Comparison of ENCODE assay signal across 8 cellular contexts in the genomic region with DNA sequence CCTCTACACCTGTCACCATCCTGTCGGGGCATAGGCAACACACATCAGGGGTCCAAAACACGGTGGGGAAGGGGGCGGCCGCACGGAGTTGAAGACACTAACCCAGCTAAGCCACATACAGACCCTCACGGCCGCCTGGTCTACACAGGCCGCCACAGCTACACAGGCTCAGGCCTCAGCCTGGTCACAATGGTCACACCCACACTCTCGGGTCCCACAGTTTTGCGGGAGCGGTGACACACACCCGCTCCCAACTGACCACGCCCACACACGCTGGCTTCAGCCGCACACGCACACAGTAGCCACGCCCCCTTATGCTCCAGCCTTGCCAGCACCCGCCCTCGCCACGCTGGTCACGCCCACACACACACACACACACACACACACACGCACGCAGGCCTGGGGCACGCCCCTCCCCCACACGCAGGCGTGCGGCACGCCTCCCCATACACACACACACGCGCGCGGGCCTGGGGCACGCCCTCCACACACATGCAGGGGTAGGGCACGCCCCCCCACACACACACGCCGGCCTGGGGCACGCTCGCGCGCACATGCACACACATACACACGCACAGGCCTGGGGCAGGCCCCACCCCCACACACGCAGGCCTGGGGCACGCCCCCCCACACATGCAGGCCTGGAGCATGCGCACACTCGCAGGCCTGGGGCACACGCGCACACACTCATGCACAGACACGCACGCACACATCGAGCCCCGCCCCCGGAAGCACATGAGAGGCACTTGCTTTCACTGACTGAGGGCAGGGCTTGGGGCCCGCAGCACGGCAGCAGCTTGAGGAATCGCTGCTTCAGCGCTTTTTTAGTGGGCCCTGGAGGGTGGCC. TPM values are rescaled to one million over a fixed set of nuclear protein-coding genes. Genes with fewer than 3 reads are reported as not detected.
DNase-seq lines count a peak whose midpoint lies in the region; ATAC-seq and TF ChIP-seq lines count a peak whose summit lies in the region.

No MANE protein-coding gene starts in this region.

- CTCF ChIA-PET in SK-N-SH (lab: Yijun Ruan, JAX): interaction anchor here (0.8 to 8.5 kb wide), 5 partner anchors 12 to 179 kb away, joined by 3 to 73 read pairs (median 4); a partner anchor contains a TSS

- no peaks in the 10 kb centered on the region for H4K20me1 ChIP-seq in SK-N-SH (ENCODE audit: insufficient read depth)

- no peak for TF ChIP-seq CTCF in SK-N-SH (IDR thresholded peaks at IDR 0.05)
- TF ChIP-seq CTCF in type B pancreatic cell (conservative IDR thresholded peaks at IDR 0.05): no peak

- no peaks in the 10 kb centered on the region for H3K9me3 Mint-ChIP-seq in activated naive CD8-positive, alpha-beta T cell (ENCODE audit: low read depth)
- H3K9me3 Mint-ChIP-seq in type B pancreatic cell: no peaks in the 10 kb centered on the region

- peak overlapping the region; percentile 77 for H3K4me2 ChIP-seq in SK-N-SH

- peak overlapping the region; percentile 97 for H3K27ac Mint-ChIP-seq in activated naive CD8-positive, alpha-beta T cell
- peak overlapping the region; percentile 96 for H3K27ac Mint-ChIP-seq in type B pancreatic cell

- ATAC-seq in Right ventricle myocardium inferior: peak; percentile 81

- H3K27me3 ChIP-seq in SK-N-SH (ENCODE audit: insufficient read depth): no peaks in the 10 kb centered on the region

- no peaks in the 10 kb centered on the region for H3K36me3 ChIP-seq in SK-N-SH (replicated peaks in 1 of 2; ENCODE audit: control insufficient read depth in 1 of 2, insufficient read depth in 2 of 2, low read length in 1 of 2)

- H3K9me3 ChIP-seq in SK-N-SH: no peaks in the 10 kb centered on the region

- DNase-seq in EH (ENCODE audit: low read depth) (peak; percentile 89), H4 (ENCODE audit: low spot score) (peak; percentile 41), M059J (ENCODE audit: low read depth) (peak; percentile 78), SK-N-SH (peak; percentile 96), Right ventricle myocardium inferior (ENCODE audit: missing footprints) (peak; percentile 96), pons (ENCODE audit: low spot score) (peak; percentile 54), type B pancreatic cell (ENCODE audit: extremely low spot score, unreplicated experiment) (peak; percentile 92)

- peak overlapping the region; percentile 46 for H3K9ac ChIP-seq in SK-N-SH

- peak overlapping the region; percentile 88; the same call in 1 of the 2 replicates for H2AFZ ChIP-seq in SK-N-SH (ENCODE audit: low read depth)

- H3K4me3 Mint-ChIP-seq in activated naive CD8-positive, alpha-beta T cell: peak overlapping the region; percentile 84
- peak overlapping the region; percentile 87 for H3K4me3 Mint-ChIP-seq in type B pancreatic cell

- POLR2A ChIA-PET in SK-N-SH (lab: Yijun Ruan, JAX): no interaction called here

- WGBS in SK-N-SH (ENCODE audit: low lambda C conversion rate): 20% methylated on average over 25 of the region's 56 CpGs

- no peaks in the 10 kb centered on the region for H3K79me2 ChIP-seq in SK-N-SH (ENCODE audit: insufficient read depth)

- H3K27me3 Mint-ChIP-seq in activated naive CD8-positive, alpha-beta T cell: no peaks in the 10 kb centered on the region
- peaks cover 2% of the 10 kb centered on the region for H3K27me3 Mint-ChIP-seq in type B pancreatic cell

- H3K4me3 ChIP-seq in SK-N-SH (ENCODE audit: low read depth in 2 of 2, low read length in 1 of 2): peak overlapping the region; percentile 45 to 49

- no peaks in the 10 kb centered on the region for H3K36me3 Mint-ChIP-seq in activated naive CD8-positive, alpha-beta T cell
- H3K36me3 Mint-ChIP-seq in type B pancreatic cell: no peaks in the 10 kb centered on the region

- intact Hi-C loops in Right ventricle myocardium inferior (cut with DNase I): no loop called here

- peak overlapping the region; percentile 41 to 87; a peak in 3 of 4 replicates for H3K27ac ChIP-seq in SK-N-SH (ENCODE audit: low read depth in 2 of 2, low read length in 1 of 2)

- no peak for TF ChIP-seq EP300 in SK-N-SH (IDR thresholded peaks at IDR 0.05; ENCODE audit: borderline replicate concordance in 1 of 2, low read depth in 1 of 2, low read length in 1 of 2)

- H3K9me2 ChIP-seq in SK-N-SH: no peaks in the 10 kb centered on the region

- H3K4me1 Mint-ChIP-seq in activated naive CD8-positive, alpha-beta T cell (ENCODE audit: low read depth): peaks cover 50% of the 10 kb centered on the region
- H3K4me1 Mint-ChIP-seq in type B pancreatic cell (ENCODE audit: unreplicated experiment): peaks cover 29% of the 10 kb centered on the region

- TF ChIP-seq RAD21 in SK-N-SH (IDR thresholded peaks at IDR 0.05; ENCODE audit: low read length): no peak

- peaks cover 14 to 35% of the 10 kb centered on the region in 2 experiments; a peak in 3 of 4 replicates for H3K4me1 ChIP-seq in SK-N-SH (ENCODE audit: control insufficient read depth in 1 of 2, insufficient read depth in 2 of 2, low read depth in 1 of 2, low read length in 1 of 2)

- H3F3A ChIP-seq in SK-N-SH (replicated peaks; ENCODE audit: insufficient read depth): no peaks in the 10 kb centered on the region

TF ChIP-seq in SK-N-SH, 30 proteins besides CTCF, POLR2A, EP300 and RAD21 (continues in another document):
- TF ChIP-seq TAF1 (IDR thresholded peaks at IDR 0.05; ENCODE audit: borderline replicate concordance, low read depth, low read length) (peak; percentile 12; the same call in 1 of the 2 replicates), MEF2A (IDR thresholded peaks at IDR 0.05; ENCODE audit: borderline replicate concordance, low read depth) (no peak), GABPA (IDR thresholded peaks at IDR 0.05; ENCODE audit: low read depth) (peak; percentile 38; the same call in 1 of the 2 replicates), POLR2AphosphoS5 (IDR thresholded peaks at IDR 0.05; ENCODE audit: low read depth, low read length) (peak; percentile 44; the same call in 1 of the 2 replicates), TCF12 (IDR thresholded peaks at IDR 0.05) (no peak; the same call in 1 of the 2 replicates), RCOR1 (IDR thresholded peaks at IDR 0.05; ENCODE audit: low read length) (no peak), FOXM1 (IDR thresholded peaks at IDR 0.05; ENCODE audit: low read depth) (no peak), CHD2 (IDR thresholded peaks at IDR 0.05; ENCODE audit: low read length, partially characterized antibody) (peak; percentile 93), RXRA (IDR thresholded peaks at IDR 0.05; ENCODE audit: borderline replicate concordance, low read depth) (no peak), FOXJ3 (CRISPR knock-in tag; IDR thresholded peaks at IDR 0.05) (peak; percentile 72; the same call in 1 of the 2 replicates), NRF1 (IDR thresholded peaks at IDR 0.05; ENCODE audit: low read depth, low read length) (peak; percentile 79), SMC3 (IDR thresholded peaks at IDR 0.05; ENCODE audit: low read depth, low read length) (no peak), SIN3A (IDR thresholded peaks at IDR 0.05; ENCODE audit: borderline replicate concordance, low read depth, low read length) (peak; percentile 76; the same call in 1 of the 2 replicates), NFIC (IDR thresholded peaks at IDR 0.05; ENCODE audit: borderline replicate concordance) (no peak)
- TF ChIP-seq, protein P1, sequence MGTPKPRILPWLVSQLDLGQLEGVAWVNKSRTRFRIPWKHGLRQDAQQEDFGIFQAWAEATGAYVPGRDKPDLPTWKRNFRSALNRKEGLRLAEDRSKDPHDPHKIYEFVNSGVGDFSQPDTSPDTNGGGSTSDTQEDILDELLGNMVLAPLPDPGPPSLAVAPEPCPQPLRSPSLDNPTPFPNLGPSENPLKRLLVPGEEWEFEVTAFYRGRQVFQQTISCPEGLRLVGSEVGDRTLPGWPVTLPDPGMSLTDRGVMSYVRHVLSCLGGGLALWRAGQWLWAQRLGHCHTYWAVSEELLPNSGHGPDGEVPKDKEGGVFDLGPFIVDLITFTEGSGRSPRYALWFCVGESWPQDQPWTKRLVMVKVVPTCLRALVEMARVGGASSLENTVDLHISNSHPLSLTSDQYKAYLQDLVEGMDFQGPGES (IDR thresholded peaks at IDR 0.05; ENCODE audit: low read depth, low read length): no peak
- TF ChIP-seq, protein P2, sequence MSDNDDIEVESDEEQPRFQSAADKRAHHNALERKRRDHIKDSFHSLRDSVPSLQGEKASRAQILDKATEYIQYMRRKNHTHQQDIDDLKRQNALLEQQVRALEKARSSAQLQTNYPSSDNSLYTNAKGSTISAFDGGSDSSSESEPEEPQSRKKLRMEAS (IDR thresholded peaks at IDR 0.05; ENCODE audit: low read depth): peak; percentile 87

RNA-seq across cellular contexts. Expression of a gene that starts 12.3 kb away (rescaled TPM):
- total RNA-seq in H4 (2014; rRNA removed; shearing (Covaris generic)): 42.8 and 45.3 TPM in 2 replicates
- 48.4 and 66.4 TPM in 2 replicates for total RNA-seq in M059J (2014; rRNA removed; shearing (Covaris generic))
- polyA plus RNA-seq in SK-N-SH (2012; rRNA removed): 24.8 and 36.6 TPM in 2 replicates
- 23.2 and 28.1 TPM in 2 replicates for polyA plus RNA-seq in SK-N-SH (2012; cell fraction: cytosol; rRNA removed)
- polyA plus RNA-seq in SK-N-SH (2012; cell fraction: nucleus; rRNA removed): 70.8 and 133 TPM in 2 replicates
- 79.2 TPM for total RNA-seq in Right ventricle myocardium inferior
- total RNA-seq in type B pancreatic cell (ENCODE audit: low replicate concordance): 99.5 and 99.6 TPM in 2 replicates

RNA-seq across cellular contexts. Expression of a gene that starts 13.1 kb away (rescaled TPM):
- not detected in 2 replicates for total RNA-seq in H4 (2014; rRNA removed; shearing (Covaris generic))
- 0.07 and 0.57 TPM in 2 replicates for total RNA-seq in M059J (2014; rRNA removed; shearing (Covaris generic))
- 1.0 and 1.8 TPM in 2 replicates for polyA plus RNA-seq in SK-N-SH (2012; rRNA removed)
- polyA plus RNA-seq in SK-N-SH (2012; cell fraction: cytosol; rRNA removed): 0.12 and 0.38 TPM in 2 replicates
- polyA plus RNA-seq in SK-N-SH (2012; cell fraction: nucleus; rRNA removed): 12.0 and 12.4 TPM in 2 replicates
- total RNA-seq in Right ventricle myocardium inferior: 409 TPM
- 1.4 and 4.9 TPM in 2 replicates for total RNA-seq in type B pancreatic cell (ENCODE audit: low replicate concordance)

RNA-seq across cellular contexts. Expression of a gene that starts 47.3 kb away (rescaled TPM):
- total RNA-seq in H4 (2014; rRNA removed; shearing (Covaris generic)): 98.0 and 99.4 TPM in 2 replicates
- 35.2 and 53.3 TPM in 2 replicates for total RNA-seq in M059J (2014; rRNA removed; shearing (Covaris generic))
- polyA plus RNA-seq in SK-N-SH (2012; rRNA removed): 89.3 and 105 TPM in 2 replicates
- 71.2 and 96.6 TPM in 2 replicates for polyA plus RNA-seq in SK-N-SH (2012; cell fraction: cytosol; rRNA removed)
- 43.9 and 55.4 TPM in 2 replicates for polyA plus RNA-seq in SK-N-SH (2012; cell fraction: nucleus; rRNA removed)
- total RNA-seq in Right ventricle myocardium inferior (7.9 TPM), type B pancreatic cell (ENCODE audit: low replicate concordance) (47.2 and 63.6 TPM in 2 replicates)

RNA-seq across cellular contexts. Expression of a gene that starts 54.6 kb away (rescaled TPM):
- not detected in 2 replicates for total RNA-seq in H4 (2014; rRNA removed; shearing (Covaris generic))
- total RNA-seq in M059J (2014; rRNA removed; shearing (Covaris generic)): not detected in 2 replicates
- 0.34 TPM in 1 of 2 replicates, not detected in the other for polyA plus RNA-seq in SK-N-SH (2012; rRNA removed)
- polyA plus RNA-seq in SK-N-SH (2012; cell fraction: cytosol; rRNA removed): 0.06 TPM in 1 of 2 replicates, not detected in the other
- polyA plus RNA-seq in SK-N-SH (2012; cell fraction: nucleus; rRNA removed): 1.1 and 1.8 TPM in 2 replicates
- total RNA-seq in Right ventricle myocardium inferior: not detected
- 3.8 TPM in 1 of 2 replicates, not detected in the other for total RNA-seq in type B pancreatic cell (ENCODE audit: low replicate concordance)

Comparison
In these comparisons a context has a peak if more than half of its experiments do, and no peak if none do; other contexts are left out.
1. Peak in every context shown above with its lines: DNase-seq, ATAC-seq, H3K4me3 ChIP-seq and H3K27ac ChIP-seq.
2. DNase-seq: peak in every context shown above with its lines; median percentile 96 in SK-N-SH; 96 in Right ventricle myocardium inferior; 92 in type B pancreatic cell; 89 in EH; 78 in M059J; 54 in pons; 41 in H4.
3. RNA of a gene that starts 13.1 kb away (total RNA-seq): 409 TPM in Right ventricle myocardium inferior (single experiment); 1.4 to 4.9 TPM in type B pancreatic cell, 0.07 to 0.57 TPM in M059J and not detected in H4; every median in the first group is over 10 times any median in the second.